In the genomic region with DNA sequence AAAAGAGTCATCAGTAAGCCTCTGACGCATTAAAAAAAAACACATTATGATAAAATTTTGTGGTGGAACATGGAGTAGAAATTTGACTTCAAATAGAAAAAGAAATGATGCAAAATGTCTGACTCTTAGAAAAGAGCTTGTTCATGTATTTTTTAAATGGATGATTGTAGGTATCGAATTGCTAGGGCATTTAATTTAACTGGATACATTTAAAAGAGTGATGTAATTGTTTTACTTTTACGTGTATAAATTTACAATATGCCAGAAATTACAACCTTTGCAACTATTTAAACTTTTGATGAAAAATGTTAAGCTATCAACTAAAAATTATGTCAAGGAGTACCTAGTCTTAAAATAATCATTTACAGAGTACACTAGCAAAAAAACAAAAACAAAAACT, we compare ENCODE assay signal across 19 cellular contexts. TPM values are rescaled to one million over a fixed set of nuclear protein-coding genes. Genes with fewer than 3 reads are reported as not detected.
DNase-seq lines count a peak whose midpoint lies in the region; ATAC-seq and TF ChIP-seq lines count a peak whose summit lies in the region.
"Had no signal": no experiment of that assay in that cellular context is flagged by ENCODE, and none has a peak within 500 bp of the region (broad histone marks: within the 10 kb centered on the region; RNA-seq: fewer than 3 reads in every experiment).

No MANE protein-coding gene starts in this region.

- no peak for DNase-seq in left ventricle myocardium inferior
- no peak for DNase-seq in cardiac septum (ENCODE audit: low spot score)
- DNase-seq in osteoblast (ENCODE audit: insufficient read length, low spot score, missing footprints) = peak; percentile 5
- DNase-seq in DMS153 (lab: John Stamatoyannopoulos, UW) = no peak
- DNase-seq: 8988T; ACHN; BE2C; C1 segment of cervical spinal cord; CD4-positive, alpha-beta memory T cell; CD4-positive, CD25-positive, alpha-beta regulatory T cell; CD8-positive, alpha-beta memory T cell; COR-L47; DMS 273 treated with DMSO at 0.1 percent for 48 hours; DMS79 treated with DMSO at 0.1 percent for 48 hours; GF-D8 had no signal

- H3K9me3 ChIP-seq in left ventricle myocardium inferior (replicated peaks) (no peaks in the 10 kb centered on the region), HEK293 (ENCODE audit: control insufficient read depth, insufficient read depth, low read depth, low read length) (no peaks in the 10 kb centered on the region), osteoblast (ENCODE audit: low read depth, low read length) (no peaks in the 10 kb centered on the region)
- H3K9me3 ChIP-seq: BE2C, BLaER1 had no signal

- CTCF ChIA-PET in HEK293 (lab: Yijun Ruan, JAX) = interaction anchor here (0.6 to 2.6 kb wide), 8 partner anchors 9 to 950 kb away, joined by 3 to 13 read pairs (median 6); a partner anchor contains a TSS

- H3K27ac ChIP-seq in left ventricle myocardium inferior (replicated peaks) (peak overlapping the region; percentile 93), HEK293 (ENCODE audit: extremely low read depth, low read depth, low read length) (no peak overlapping the region), osteoblast (ENCODE audit: low read depth, low read length) (no peak overlapping the region)
- H3K27ac ChIP-seq: BLaER1 had no signal

- H3K79me2 ChIP-seq in osteoblast (ENCODE audit: insufficient read depth, low read length) = peaks cover 5% of the 10 kb centered on the region

- H4K20me1 ChIP-seq in osteoblast (ENCODE audit: insufficient read depth, low read length) = peaks cover 5% of the 10 kb centered on the region
- H4K20me1 ChIP-seq: BLaER1 had no signal

- POLR2A ChIA-PET in HEK293 (lab: Yijun Ruan, JAX) = interaction anchor here (0.9 to 3.7 kb wide), 2 partner anchors 9 to 10 kb away, joined by 7 to 12 read pairs; a partner anchor contains a TSS

- H2AFZ ChIP-seq in osteoblast (ENCODE audit: low read length) = no peak overlapping the region

- H3K4me1 ChIP-seq in left ventricle myocardium inferior (peaks cover 45% of the 10 kb centered on the region), HEK293 (ENCODE audit: control insufficient read depth, insufficient read depth, low read length) (0 out of 2 replicates have a peak, but pooled peaks cover 2% of the 10 kb centered on the region), osteoblast (ENCODE audit: insufficient read depth, low read length) (peaks cover 34% of the 10 kb centered on the region)
- H3K4me1 ChIP-seq: BE2C had no signal

- no peak overlapping the region for H3K4me2 ChIP-seq in osteoblast (ENCODE audit: insufficient read depth, low read length)
- H3K4me2 ChIP-seq: BLaER1 had no signal

- TF ChIP-seq CTCF in left ventricle myocardium inferior (IDR thresholded peaks at IDR 0.05; ENCODE audit: borderline replicate concordance) (no peak), HEK293 (tag by site-specific recombination; IDR thresholded peaks at IDR 0.05) (no peak), osteoblast (IDR thresholded peaks at IDR 0.05; ENCODE audit: extremely low read depth, low read depth, low read length) (no peak)

- ATAC-seq in SK-N-SH treated with all-trans-retinoic acid at 6 μM for 48 hours = no peak

- H3K36me3 ChIP-seq in left ventricle myocardium inferior (no peaks in the 10 kb centered on the region), HEK293 (ENCODE audit: control insufficient read depth in 2 of 2, insufficient read depth in 1 of 2, low read length in 2 of 2) (no peaks in the 10 kb centered on the region), osteoblast (ENCODE audit: insufficient read depth, low read length) (no peaks in the 10 kb centered on the region)
- H3K36me3 ChIP-seq: BE2C, BLaER1 had no signal

- H3K4me3 ChIP-seq in left ventricle myocardium inferior (no peak overlapping the region), HEK293 (ENCODE audit: low read depth, low read length) (no peak overlapping the region), osteoblast (ENCODE audit: insufficient read depth, low read length) (no peak overlapping the region)
- H3K4me3 ChIP-seq: BLaER1 had no signal

- intact Hi-C loops in left ventricle myocardium inferior (cut with micrococcal nuclease) = no loop called here
- intact Hi-C loops in cardiac septum (cut with DNase I) = no loop called here

- H3K27me3 ChIP-seq in left ventricle myocardium inferior (ENCODE audit: low read depth) (no peaks in the 10 kb centered on the region), osteoblast (ENCODE audit: insufficient read depth, low read length) (no peaks in the 10 kb centered on the region)
- H3K27me3 ChIP-seq: BE2C had no signal

TF ChIP-seq in HEK293, 187 proteins besides CTCF, POLR2A, EP300 and RAD21 (continues in another document):
- no peak for TF ChIP-seq ZNF785 (tag by site-specific recombination; IDR thresholded peaks at IDR 0.05)
- no peak for TF ChIP-seq GLI4 (tag by site-specific recombination; IDR thresholded peaks at IDR 0.05)
- TF ChIP-seq, protein P1, sequence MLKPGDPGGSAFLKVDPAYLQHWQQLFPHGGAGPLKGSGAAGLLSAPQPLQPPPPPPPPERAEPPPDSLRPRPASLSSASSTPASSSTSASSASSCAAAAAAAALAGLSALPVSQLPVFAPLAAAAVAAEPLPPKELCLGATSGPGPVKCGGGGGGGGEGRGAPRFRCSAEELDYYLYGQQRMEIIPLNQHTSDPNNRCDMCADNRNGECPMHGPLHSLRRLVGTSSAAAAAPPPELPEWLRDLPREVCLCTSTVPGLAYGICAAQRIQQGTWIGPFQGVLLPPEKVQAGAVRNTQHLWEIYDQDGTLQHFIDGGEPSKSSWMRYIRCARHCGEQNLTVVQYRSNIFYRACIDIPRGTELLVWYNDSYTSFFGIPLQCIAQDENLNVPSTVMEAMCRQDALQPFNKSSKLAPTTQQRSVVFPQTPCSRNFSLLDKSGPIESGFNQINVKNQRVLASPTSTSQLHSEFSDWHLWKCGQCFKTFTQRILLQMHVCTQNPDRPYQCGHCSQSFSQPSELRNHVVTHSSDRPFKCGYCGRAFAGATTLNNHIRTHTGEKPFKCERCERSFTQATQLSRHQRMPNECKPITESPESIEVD (tag by site-specific recombination; IDR thresholded peaks at IDR 0.05) = peak; percentile 63; the same call in 1 of the 2 replicates
- no peak for TF ChIP-seq ZNF660 (tag by site-specific recombination; IDR thresholded peaks at IDR 0.05)
- TF ChIP-seq ZBTB17 (tag by site-specific recombination; IDR thresholded peaks at IDR 0.05) = no peak
- TF ChIP-seq, protein P2, sequence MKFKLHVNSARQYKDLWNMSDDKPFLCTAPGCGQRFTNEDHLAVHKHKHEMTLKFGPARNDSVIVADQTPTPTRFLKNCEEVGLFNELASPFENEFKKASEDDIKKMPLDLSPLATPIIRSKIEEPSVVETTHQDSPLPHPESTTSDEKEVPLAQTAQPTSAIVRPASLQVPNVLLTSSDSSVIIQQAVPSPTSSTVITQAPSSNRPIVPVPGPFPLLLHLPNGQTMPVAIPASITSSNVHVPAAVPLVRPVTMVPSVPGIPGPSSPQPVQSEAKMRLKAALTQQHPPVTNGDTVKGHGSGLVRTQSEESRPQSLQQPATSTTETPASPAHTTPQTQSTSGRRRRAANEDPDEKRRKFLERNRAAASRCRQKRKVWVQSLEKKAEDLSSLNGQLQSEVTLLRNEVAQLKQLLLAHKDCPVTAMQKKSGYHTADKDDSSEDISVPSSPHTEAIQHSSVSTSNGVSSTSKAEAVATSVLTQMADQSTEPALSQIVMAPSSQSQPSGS (tag by site-specific recombination; IDR thresholded peaks at IDR 0.05; ENCODE audit: low read depth) = peak; percentile 68; the same call in 1 of the 2 replicates
- TF ChIP-seq ZNF548 (tag by site-specific recombination; IDR thresholded peaks at IDR 0.05) = no peak

TF ChIP-seq in SK-N-SH treated with all-trans-retinoic acid at 6 μM for 48 hours, 23 proteins besides CTCF, POLR2A, EP300 and RAD21:
- no peak for TF ChIP-seq ARNTL (CRISPR knock-in tag; IDR thresholded peaks at IDR 0.05; ENCODE audit: borderline replicate concordance, low read depth)
- no peak for TF ChIP-seq ZNF70 (CRISPR knock-in tag; IDR thresholded peaks at IDR 0.05)
- TF ChIP-seq RARB (CRISPR knock-in tag; IDR thresholded peaks at IDR 0.05) = no peak
- no peak for TF ChIP-seq OSR1 (CRISPR knock-in tag; IDR thresholded peaks at IDR 0.05)
- TF ChIP-seq, protein P3, sequence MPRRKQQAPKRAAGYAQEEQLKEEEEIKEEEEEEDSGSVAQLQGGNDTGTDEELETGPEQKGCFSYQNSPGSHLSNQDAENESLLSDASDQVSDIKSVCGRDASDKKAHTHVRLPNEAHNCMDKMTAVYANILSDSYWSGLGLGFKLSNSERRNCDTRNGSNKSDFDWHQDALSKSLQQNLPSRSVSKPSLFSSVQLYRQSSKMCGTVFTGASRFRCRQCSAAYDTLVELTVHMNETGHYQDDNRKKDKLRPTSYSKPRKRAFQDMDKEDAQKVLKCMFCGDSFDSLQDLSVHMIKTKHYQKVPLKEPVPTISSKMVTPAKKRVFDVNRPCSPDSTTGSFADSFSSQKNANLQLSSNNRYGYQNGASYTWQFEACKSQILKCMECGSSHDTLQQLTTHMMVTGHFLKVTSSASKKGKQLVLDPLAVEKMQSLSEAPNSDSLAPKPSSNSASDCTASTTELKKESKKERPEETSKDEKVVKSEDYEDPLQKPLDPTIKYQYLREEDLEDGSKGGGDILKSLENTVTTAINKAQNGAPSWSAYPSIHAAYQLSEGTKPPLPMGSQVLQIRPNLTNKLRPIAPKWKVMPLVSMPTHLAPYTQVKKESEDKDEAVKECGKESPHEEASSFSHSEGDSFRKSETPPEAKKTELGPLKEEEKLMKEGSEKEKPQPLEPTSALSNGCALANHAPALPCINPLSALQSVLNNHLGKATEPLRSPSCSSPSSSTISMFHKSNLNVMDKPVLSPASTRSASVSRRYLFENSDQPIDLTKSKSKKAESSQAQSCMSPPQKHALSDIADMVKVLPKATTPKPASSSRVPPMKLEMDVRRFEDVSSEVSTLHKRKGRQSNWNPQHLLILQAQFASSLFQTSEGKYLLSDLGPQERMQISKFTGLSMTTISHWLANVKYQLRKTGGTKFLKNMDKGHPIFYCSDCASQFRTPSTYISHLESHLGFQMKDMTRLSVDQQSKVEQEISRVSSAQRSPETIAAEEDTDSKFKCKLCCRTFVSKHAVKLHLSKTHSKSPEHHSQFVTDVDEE (CRISPR knock-in tag; IDR thresholded peaks at IDR 0.05) = no peak
- TF ChIP-seq TOX (CRISPR knock-in tag; IDR thresholded peaks at IDR 0.05; ENCODE audit: borderline replicate concordance) = no peak

RNA-seq across cellular contexts. Expression of a gene that starts 4.5 kb away (rescaled TPM):
- 77.4 TPM for total RNA-seq in left ventricle myocardium inferior
- total RNA-seq in cardiac septum = 100 TPM
- total RNA-seq in osteoblast = 182 and 267 TPM in 2 replicates

RNA-seq across cellular contexts. Expression of a gene that starts 10.2 kb away (rescaled TPM):
- total RNA-seq in left ventricle myocardium inferior (20.8 TPM), cardiac septum (17.4 TPM), osteoblast (26.5 and 31.8 TPM in 2 replicates)

RNA-seq across cellular contexts. Expression of a gene that starts 25.4 kb away (rescaled TPM):
- total RNA-seq in left ventricle myocardium inferior (0.80 TPM), cardiac septum (2.2 TPM), osteoblast (not detected in 2 replicates)
- total RNA-seq: CD4-positive, CD25-positive, alpha-beta regulatory T cell; CD8-positive, alpha-beta memory T cell had no signal

RNA-seq across cellular contexts. Expression of a gene that starts 44.6 kb away (rescaled TPM):
- not detected for total RNA-seq in left ventricle myocardium inferior
- total RNA-seq in cardiac septum = not detected
- total RNA-seq in osteoblast = under 0.01 TPM in 1 of 2 replicates, not detected in the other
- total RNA-seq: CD4-positive, alpha-beta memory T cell; CD4-positive, CD25-positive, alpha-beta regulatory T cell had no signal

RNA-seq across cellular contexts. Expression of a gene that starts 46.1 kb away (rescaled TPM):
- total RNA-seq in left ventricle myocardium inferior = not detected
- not detected for total RNA-seq in cardiac septum
- not detected in 2 replicates for total RNA-seq in osteoblast
- total RNA-seq: A673; CD4-positive, alpha-beta memory T cell; CD4-positive, CD25-positive, alpha-beta regulatory T cell; CD8-positive, alpha-beta memory T cell had no signal
